Comparison of ENCODE assay signal across 1 cellular context in the genomic region with DNA sequence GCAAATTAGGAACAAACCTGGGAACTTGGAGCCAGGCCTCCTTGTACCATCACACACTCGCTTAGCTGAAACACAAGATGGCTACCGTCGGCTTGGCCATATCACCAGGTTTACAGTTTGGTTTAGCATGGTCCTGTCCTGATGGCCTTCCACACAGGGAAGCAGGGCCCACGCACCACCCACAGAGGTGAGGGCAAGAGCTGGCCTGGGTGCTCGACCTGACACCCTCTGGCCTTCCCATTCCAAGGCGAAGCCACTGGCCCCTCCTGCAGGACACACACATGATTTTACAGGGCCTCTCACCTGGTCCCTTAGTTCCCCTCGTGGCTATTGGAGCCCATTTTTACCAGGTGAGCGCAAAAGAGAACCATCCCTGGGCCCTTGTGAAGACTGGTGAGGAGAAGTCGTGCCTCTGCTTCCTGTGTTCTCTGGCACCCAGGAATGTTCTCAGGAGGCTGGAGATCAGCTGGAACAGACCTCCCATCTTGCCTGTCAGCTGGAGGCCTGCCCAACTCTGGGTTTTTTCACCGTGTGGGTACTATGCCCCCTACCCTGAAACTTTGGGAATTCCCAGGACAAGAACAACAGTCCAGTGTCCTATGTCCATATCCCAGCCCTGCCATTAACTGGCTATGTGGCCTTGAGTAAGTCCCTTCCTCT.
TF ChIP-seq lines count a peak whose summit lies in the region.

No MANE protein-coding gene starts in this region.

TF ChIP-seq in A549, 52 proteins besides CTCF, POLR2A, EP300 and RAD21 (continued from another document):
- TF ChIP-seq, protein P1, sequence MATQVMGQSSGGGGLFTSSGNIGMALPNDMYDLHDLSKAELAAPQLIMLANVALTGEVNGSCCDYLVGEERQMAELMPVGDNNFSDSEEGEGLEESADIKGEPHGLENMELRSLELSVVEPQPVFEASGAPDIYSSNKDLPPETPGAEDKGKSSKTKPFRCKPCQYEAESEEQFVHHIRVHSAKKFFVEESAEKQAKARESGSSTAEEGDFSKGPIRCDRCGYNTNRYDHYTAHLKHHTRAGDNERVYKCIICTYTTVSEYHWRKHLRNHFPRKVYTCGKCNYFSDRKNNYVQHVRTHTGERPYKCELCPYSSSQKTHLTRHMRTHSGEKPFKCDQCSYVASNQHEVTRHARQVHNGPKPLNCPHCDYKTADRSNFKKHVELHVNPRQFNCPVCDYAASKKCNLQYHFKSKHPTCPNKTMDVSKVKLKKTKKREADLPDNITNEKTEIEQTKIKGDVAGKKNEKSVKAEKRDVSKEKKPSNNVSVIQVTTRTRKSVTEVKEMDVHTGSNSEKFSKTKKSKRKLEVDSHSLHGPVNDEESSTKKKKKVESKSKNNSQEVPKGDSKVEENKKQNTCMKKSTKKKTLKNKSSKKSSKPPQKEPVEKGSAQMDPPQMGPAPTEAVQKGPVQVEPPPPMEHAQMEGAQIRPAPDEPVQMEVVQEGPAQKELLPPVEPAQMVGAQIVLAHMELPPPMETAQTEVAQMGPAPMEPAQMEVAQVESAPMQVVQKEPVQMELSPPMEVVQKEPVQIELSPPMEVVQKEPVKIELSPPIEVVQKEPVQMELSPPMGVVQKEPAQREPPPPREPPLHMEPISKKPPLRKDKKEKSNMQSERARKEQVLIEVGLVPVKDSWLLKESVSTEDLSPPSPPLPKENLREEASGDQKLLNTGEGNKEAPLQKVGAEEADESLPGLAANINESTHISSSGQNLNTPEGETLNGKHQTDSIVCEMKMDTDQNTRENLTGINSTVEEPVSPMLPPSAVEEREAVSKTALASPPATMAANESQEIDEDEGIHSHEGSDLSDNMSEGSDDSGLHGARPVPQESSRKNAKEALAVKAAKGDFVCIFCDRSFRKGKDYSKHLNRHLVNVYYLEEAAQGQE (IDR thresholded peaks at IDR 0.05) = no peak
- TF ChIP-seq, protein P2, sequence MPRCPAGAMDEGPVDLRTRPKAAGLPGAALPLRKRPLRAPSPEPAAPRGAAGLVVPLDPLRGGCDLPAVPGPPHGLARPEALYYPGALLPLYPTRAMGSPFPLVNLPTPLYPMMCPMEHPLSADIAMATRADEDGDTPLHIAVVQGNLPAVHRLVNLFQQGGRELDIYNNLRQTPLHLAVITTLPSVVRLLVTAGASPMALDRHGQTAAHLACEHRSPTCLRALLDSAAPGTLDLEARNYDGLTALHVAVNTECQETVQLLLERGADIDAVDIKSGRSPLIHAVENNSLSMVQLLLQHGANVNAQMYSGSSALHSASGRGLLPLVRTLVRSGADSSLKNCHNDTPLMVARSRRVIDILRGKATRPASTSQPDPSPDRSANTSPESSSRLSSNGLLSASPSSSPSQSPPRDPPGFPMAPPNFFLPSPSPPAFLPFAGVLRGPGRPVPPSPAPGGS (IDR thresholded peaks at IDR 0.05) = no peak
- TF ChIP-seq KDM1A (IDR thresholded peaks at IDR 0.05; ENCODE audit: low read depth) (no peak), RCOR1 (IDR thresholded peaks at IDR 0.05; ENCODE audit: low read depth, low read length) (no peak), FOSB (CRISPR knock-in tag; IDR thresholded peaks at IDR 0.05) (no peak), HEYL (CRISPR knock-in tag; IDR thresholded peaks at IDR 0.05) (no peak), HOXA7 (CRISPR knock-in tag; IDR thresholded peaks at IDR 0.05) (no peak)
